2 cellular contexts compared by ENCODE assay signal in genomic region chr3:51389423-51390183, GRCh38.
A peak's percentile ranks its signal among the peaks of the same experiment; 100 is the strongest.
TF ChIP-seq lines count a peak whose summit lies in the region.

No MANE protein-coding gene starts in this region.

TF ChIP-seq in SK-N-SH, 30 proteins besides CTCF, POLR2A, EP300 and RAD21:
- TF ChIP-seq NFIC (IDR thresholded peaks at IDR 0.05; ENCODE audit: borderline replicate concordance) (no peak), IRF3 (IDR thresholded peaks at IDR 0.05; ENCODE audit: low read depth, low read length) (no peak), GATA2 (CRISPR knock-in tag; IDR thresholded peaks at IDR 0.05) (no peak), RCOR1 (IDR thresholded peaks at IDR 0.05; ENCODE audit: low read length) (no peak), SMC3 (IDR thresholded peaks at IDR 0.05; ENCODE audit: low read depth, low read length) (peak; percentile 32)
TF ChIP-seq in SK-N-SH: peak in this region for 1.

TF ChIP-seq in GM12878, 131 proteins besides CTCF, POLR2A, EP300 and RAD21:
- TF ChIP-seq MEF2B (IDR thresholded peaks at IDR 0.05; ENCODE audit: partially characterized antibody, poor library complexity, severe bottlenecking), result no peak
- TF ChIP-seq JUNB (IDR thresholded peaks at IDR 0.05), result no peak
- TF ChIP-seq EZH2 (IDR thresholded peaks at IDR 0.05; ENCODE audit: borderline replicate concordance, control insufficient read depth, low read depth, low read length), result no peak
- TF ChIP-seq CBFB (IDR thresholded peaks at IDR 0.05; ENCODE audit: low read depth), result no peak
- no peak for TF ChIP-seq HCFC1 (IDR thresholded peaks at IDR 0.05; ENCODE audit: low read length)
- no peak for TF ChIP-seq BCL3 (IDR thresholded peaks at IDR 0.05; ENCODE audit: borderline replicate concordance, insufficient read depth, low read depth, low read length, poor library complexity, severe bottlenecking)
- 0 out of 2 replicates have a peak, but pooled peaks have one; percentile 31 for TF ChIP-seq YY1 (IDR thresholded peaks at IDR 0.05; ENCODE audit: low read depth, low read length)
- 0 out of 2 replicates have a peak, but pooled peaks have one; percentile 13 for TF ChIP-seq SMARCA5 (IDR thresholded peaks at IDR 0.05)
- TF ChIP-seq HDAC2 (IDR thresholded peaks at IDR 0.05), result no peak
- peak; percentile 48; the same call in 1 of the 2 replicates for TF ChIP-seq POLR2AphosphoS5 (IDR thresholded peaks at IDR 0.05; ENCODE audit: low read length)
- 0 out of 2 replicates have a peak, but pooled peaks have one; percentile 38 for TF ChIP-seq TCF12 (IDR thresholded peaks at IDR 0.05; ENCODE audit: low read depth, low read length)
- no peak for TF ChIP-seq POU2F2 (IDR thresholded peaks at IDR 0.05; ENCODE audit: borderline replicate concordance, low read depth, low read length)
- TF ChIP-seq CREB1 (IDR thresholded peaks at IDR 0.05; ENCODE audit: low read depth), result peak; percentile 26; the same call in 1 of the 2 replicates
- TF ChIP-seq IRF3 (IDR thresholded peaks at IDR 0.05), result no peak
- no peak for TF ChIP-seq ZNF274 (IDR thresholded peaks at IDR 0.05; ENCODE audit: insufficient read depth, insufficient read length)
- TF ChIP-seq EGR1 (IDR thresholded peaks at IDR 0.05; ENCODE audit: borderline replicate concordance in 1 of 2, low read depth in 2 of 2, low read length in 2 of 2), result peak; percentile 32 to 94
- 0 out of 2 replicates have a peak, but pooled peaks have one; percentile 7 for TF ChIP-seq RUNX3 (IDR thresholded peaks at IDR 0.05; ENCODE audit: low read length)
- TF ChIP-seq YBX1 (IDR thresholded peaks at IDR 0.05), result no peak
